Comparison of ENCODE assay signal across 24 cellular contexts in genomic region chr9:94650924-94651323, GRCh38. TPM values are rescaled to one million over a fixed set of nuclear protein-coding genes. Genes with fewer than 3 reads are reported as not detected.
DNase-seq lines count a peak whose midpoint lies in the region; ATAC-seq and FAIRE-seq lines count a peak whose summit lies in the region.
"Had no signal": no experiment of that assay in that cellular context is flagged by ENCODE, and none has a peak within 500 bp of the region (broad histone marks: within the 10 kb centered on the region; RNA-seq: fewer than 3 reads in every experiment).

No MANE protein-coding gene starts in this region.

- no peak overlapping the region for H3K4me3 Mint-ChIP-seq in stimulated activated naive B cell treated with anti-CD40 and anti-IgM and Interleukin-4, amounts not matched to agents 10 μg/mL and 1 μg/mL and 100 μg/mL, for 72 hours
- H3K4me3 Mint-ChIP-seq: CD8-positive, alpha-beta T cell had no signal

- H3K4me1 ChIP-seq in small intestine (ENCODE audit: control insufficient read depth in 2 of 2, insufficient read depth in 1 of 2, low read depth in 1 of 2, low read length in 1 of 2), result peaks cover 0 to 10% of the 10 kb centered on the region in 2 donors

- H3K27ac ChIP-seq in small intestine (ENCODE audit: low read depth in 1 of 2, low read length in 1 of 2), result no peak overlapping the region
- H3K27ac ChIP-seq: 22Rv1, SJSA1 had no signal

- H3K27me3 Mint-ChIP-seq in stimulated activated naive B cell treated with anti-CD40 and anti-IgM and Interleukin-4, amounts not matched to agents 10 μg/mL and 1 μg/mL and 100 μg/mL, for 72 hours, result peaks cover 0 to 8% of the 10 kb centered on the region in 2 donors

- H3K36me3 Mint-ChIP-seq in stimulated activated naive B cell treated with anti-CD40 and anti-IgM and Interleukin-4, amounts not matched to agents 10 μg/mL and 1 μg/mL and 100 μg/mL, for 72 hours, result no peaks in the 10 kb centered on the region
- H3K36me3 Mint-ChIP-seq: CD8-positive, alpha-beta T cell had no signal

- no peaks in the 10 kb centered on the region for H3K36me3 ChIP-seq in small intestine (ENCODE audit: control insufficient read depth in 2 of 2, insufficient read depth in 2 of 2, low read length in 2 of 2)
- H3K36me3 ChIP-seq: BLaER1 treated with 17β-estradiol and CSF1 and Interleukin-3, amounts not matched to agents 10 nM and 100 nM; MG63; SJSA1 had no signal

- FAIRE-seq in small intestine (lab: Jason Lieb, UNC), result no peak
- no peak for FAIRE-seq in HTR-8/SVneo (lab: Jason Lieb, UNC)
- FAIRE-seq: GM19239 had no signal

- no peak overlapping the region for H3K27ac Mint-ChIP-seq in stimulated activated naive B cell treated with anti-CD40 and anti-IgM and Interleukin-4, amounts not matched to agents 10 μg/mL and 1 μg/mL and 100 μg/mL, for 72 hours
- H3K27ac Mint-ChIP-seq: CD8-positive, alpha-beta T cell had no signal

- DNase-seq in DMS 273 (lab: John Stamatoyannopoulos, UW; ENCODE audit: unreplicated experiment), result peak; percentile 9
- no peak for DNase-seq in DMS 273 treated with DMSO at 0.1 percent for 48 hours (lab: John Stamatoyannopoulos, UW)
- peak; percentile 51 for DNase-seq in NCI-H524 treated with DMSO at 0.1 percent for 48 hours (lab: John Stamatoyannopoulos, UW)
- DNase-seq in glomerular visceral epithelial cell (ENCODE audit: extremely low spot score), result peak; percentile 25
- peak; percentile 54 for DNase-seq in small intestine
- no peak for DNase-seq in hippocampal formation (lab: John Stamatoyannopoulos, UW)
- DNase-seq in HTR-8/SVneo (ENCODE audit: insufficient read length, low spot score), result no peak
- DNase-seq in stimulated activated naive B cell treated with anti-CD40 and anti-IgM and Interleukin-4, amounts not matched to agents 10 μg/mL and 1 μg/mL and 100 μg/mL, for 72 hours, result no peak
- DNase-seq: CD8-positive, alpha-beta T cell; GF-D8; GOT3; Karpas-422; MG63; NCI-H1048; NCI-H1417 treated with DMSO at 0.1 percent for 48 hours; NCI-H187; NCI-H446; NCI-H69 had no signal

- H3K4me3 ChIP-seq in small intestine (ENCODE audit: low read depth in 1 of 2, low read length in 2 of 2), result no peak overlapping the region
- H3K4me3 ChIP-seq: BLaER1 treated with 17β-estradiol and CSF1 and Interleukin-3, amounts not matched to agents 10 nM and 100 nM; MG63; SJSA1 had no signal

- 94 to 97% (median 96%) methylated on average over 3 of the region's 3 CpGs for WGBS in small intestine, 3 donors

- no peaks in the 10 kb centered on the region for H3K9me3 ChIP-seq in small intestine (ENCODE audit: control insufficient read depth, low read depth)
- H3K9me3 ChIP-seq: BLaER1 treated with 17β-estradiol and CSF1 and Interleukin-3, amounts not matched to agents 10 nM and 100 nM; MG63; SJSA1 had no signal

- H3K27me3 ChIP-seq in small intestine (ENCODE audit: control insufficient read depth in 2 of 2, insufficient read depth in 2 of 2, low read length in 2 of 2), result no peaks in the 10 kb centered on the region
- H3K27me3 ChIP-seq: BLaER1 treated with 17β-estradiol and CSF1 and Interleukin-3, amounts not matched to agents 10 nM and 100 nM; MG63; SJSA1 had no signal

- no peaks in the 10 kb centered on the region for H3K9me3 Mint-ChIP-seq in stimulated activated naive B cell treated with anti-CD40 and anti-IgM and Interleukin-4, amounts not matched to agents 10 μg/mL and 1 μg/mL and 100 μg/mL, for 72 hours
- H3K9me3 Mint-ChIP-seq: CD8-positive, alpha-beta T cell had no signal

- ATAC-seq in stimulated activated naive B cell treated with anti-CD40 and anti-IgM and Interleukin-4, amounts not matched to agents 10 μg/mL and 1 μg/mL and 100 μg/mL, for 72 hours (replicated peaks), result no peak
- ATAC-seq: CD8-positive, alpha-beta T cell; HCT116; Panc1 had no signal

- peaks cover 5 to 6% of the 10 kb centered on the region in 2 donors for H3K4me1 Mint-ChIP-seq in stimulated activated naive B cell treated with anti-CD40 and anti-IgM and Interleukin-4, amounts not matched to agents 10 μg/mL and 1 μg/mL and 100 μg/mL, for 72 hours

RNA-seq across cellular contexts. Expression of gene FBP1, which starts 11.6 kb away (rescaled TPM):
- 1,000 to 10,000 TPM in 1 of 3 donors, 100 to 1,000 TPM in 2; 113 to 1,158 (median 497) TPM for polyA plus RNA-seq in small intestine

RNA-seq across cellular contexts. Expression of gene FBP2, which starts 57.3 kb away (rescaled TPM):
- 1 to 10 TPM in 2 of 3 donors, not detected in 1; 1.1 to 1.9 TPM for polyA plus RNA-seq in small intestine

Comparison
In these comparisons a context has a peak if more than half of its experiments do, and no peak if none do; other contexts are left out.
1. DNase-seq: peak in DMS 273 (single experiment), NCI-H524 treated with DMSO at 0.1 percent for 48 hours (single experiment), glomerular visceral epithelial cell (single experiment) and small intestine (single experiment); none in DMS 273 treated with DMSO at 0.1 percent for 48 hours (single experiment), hippocampal formation (0 of 2), HTR-8/SVneo (single experiment) and stimulated activated naive B cell treated with anti-CD40 and anti-IgM and Interleukin-4, amounts not matched to agents 10 μg/mL and 1 μg/mL and 100 μg/mL, for 72 hours (single experiment).